31 cellular contexts compared by ENCODE assay signal in the genomic region with DNA sequence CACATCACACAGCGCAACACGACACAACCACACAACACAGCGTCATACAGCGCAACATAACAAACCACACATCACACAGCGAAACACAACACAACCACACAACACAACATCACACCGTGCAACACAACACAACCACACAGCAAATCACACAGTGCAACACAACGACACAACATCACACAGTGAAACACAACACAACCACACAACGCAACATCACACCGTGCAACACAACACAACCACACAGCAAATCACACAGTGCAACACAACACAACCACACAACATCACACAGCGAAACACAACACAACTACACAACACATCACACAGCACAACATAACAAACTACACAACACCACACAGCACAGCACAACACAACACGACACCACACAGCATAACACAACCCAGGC.
"Had no signal": no experiment of that assay in that cellular context is flagged by ENCODE, and none has a peak within 500 bp of the region (broad histone marks: within the 10 kb centered on the region; RNA-seq: fewer than 3 reads in every experiment).

No MANE protein-coding gene starts in this region.

- DNase-seq: activated CD4-positive, alpha-beta T cell treated with anti-CD3 and anti-CD28 coated beads for 36 hours; activated CD4-positive, CD25-positive, alpha-beta regulatory T cell; activated CD8-positive, alpha-beta memory T cell treated with anti-CD3 and anti-CD28 coated beads, Interleukin-2, amount 10 ng/mL, durations not matched to agents 7 days and 5 days; activated CD8-positive, alpha-beta T cell treated with anti-CD3 and anti-CD28 coated beads, Interleukin-2, amount 10 ng/mL, durations not matched to agents 7 days and 5 days; activated naive CD4-positive, alpha-beta T cell; activated naive CD8-positive, alpha-beta T cell treated with anti-CD3 and anti-CD28 coated beads for 36 hours; activated T-cell treated with anti-CD3 and anti-CD28 coated beads, Interleukin-2, amount 50 U/mL, for 48 hours; adrenal gland; aorta; body of pancreas; effector memory CD8-positive, alpha-beta T cell; hippocampal formation; kidney; left colon; naive B cell; posterior cingulate gyrus; right cardiac atrium; stimulated activated CD4-positive, alpha-beta T cell treated with anti-CD3 and anti-CD28 coated beads, Interleukin-12 subunit alpha, Interleukin-12 subunit beta, amount 100 ng/mL, for 4 hours; stimulated activated CD4-positive, alpha-beta T cell treated with anti-CD3 and anti-CD28 coated beads, Interleukin-4, amount 100 ng/mL, for 1 hour; stomach; T-helper 1 cell; tibial artery had no signal

- H3K4me3 Mint-ChIP-seq: activated CD4-positive, alpha-beta T cell treated with anti-CD3 and anti-CD28 coated beads for 36 hours; activated CD8-positive, alpha-beta memory T cell treated with anti-CD3 and anti-CD28 coated beads, Interleukin-2, amount 10 ng/mL, durations not matched to agents 7 days and 5 days; activated CD8-positive, alpha-beta T cell treated with anti-CD3 and anti-CD28 coated beads, Interleukin-2, amount 10 ng/mL, durations not matched to agents 7 days and 5 days; activated naive CD8-positive, alpha-beta T cell treated with anti-CD3 and anti-CD28 coated beads for 36 hours; effector memory CD8-positive, alpha-beta T cell; mesothelial cell of epicardium; naive B cell; neural crest cell; stimulated activated effector memory CD8-positive, alpha-beta T cell treated with anti-CD3 and anti-CD28 coated beads, Interleukin-12 subunit alpha, Interleukin-12 subunit beta, amount 100 ng/mL, for 72 hours; T-helper 2 cell treated with Interferon-gamma antibody and Interleukin-4, amounts not matched to agents 5 μg/mL and 100 μg/mL, for 36 hours had no signal

- H3K36me3 Mint-ChIP-seq: mesothelial cell of epicardium had no signal

- H3K4me1 Mint-ChIP-seq: activated CD8-positive, alpha-beta memory T cell treated with anti-CD3 and anti-CD28 coated beads, Interleukin-2, amount 10 ng/mL, durations not matched to agents 7 days and 5 days had no signal

- H3K27ac ChIP-seq: adrenal gland, body of pancreas, cardiac muscle cell, coronary artery, gastroesophageal sphincter, skin epidermis, stomach, tibial artery had no signal

- H3K4me1 ChIP-seq: adrenal gland, body of pancreas, stomach, tibial artery had no signal

- H3K9me3 Mint-ChIP-seq: activated naive CD8-positive, alpha-beta T cell treated with anti-CD3 and anti-CD28 coated beads for 36 hours; effector memory CD8-positive, alpha-beta T cell; stimulated activated effector memory CD8-positive, alpha-beta T cell treated with anti-CD3 and anti-CD28 coated beads, Interleukin-12 subunit alpha, Interleukin-12 subunit beta, amount 100 ng/mL, for 72 hours; T-helper 2 cell treated with Interferon-gamma antibody and Interleukin-4, amounts not matched to agents 5 μg/mL and 100 μg/mL, for 36 hours had no signal

- H3K36me3 ChIP-seq: adrenal gland, cardiac muscle cell, gastroesophageal sphincter, stomach, tibial artery had no signal

- FAIRE-seq: endothelial cell of umbilical vein, kidney had no signal

- ATAC-seq: activated CD4-positive, alpha-beta T cell treated with anti-CD3 and anti-CD28 coated beads for 36 hours; activated CD8-positive, alpha-beta memory T cell treated with anti-CD3 and anti-CD28 coated beads, Interleukin-2, amount 10 ng/mL, durations not matched to agents 7 days and 5 days; activated CD8-positive, alpha-beta T cell treated with anti-CD3 and anti-CD28 coated beads, Interleukin-2, amount 10 ng/mL, durations not matched to agents 7 days and 5 days; body of pancreas; effector memory CD8-positive, alpha-beta T cell; gastroesophageal sphincter; left colon; right cardiac atrium; stimulated activated effector memory CD8-positive, alpha-beta T cell treated with anti-CD3 and anti-CD28 coated beads, Interleukin-12 subunit alpha, Interleukin-12 subunit beta, amount 100 ng/mL, for 72 hours had no signal

- H3K4me3 ChIP-seq: adrenal gland, body of pancreas, cardiac muscle cell, coronary artery, gastroesophageal sphincter, skin epidermis, stomach, tibial artery had no signal

- H3K27me3 ChIP-seq: body of pancreas had no signal

- H3K27ac Mint-ChIP-seq: activated CD4-positive, alpha-beta T cell treated with anti-CD3 and anti-CD28 coated beads for 36 hours; activated CD8-positive, alpha-beta memory T cell treated with anti-CD3 and anti-CD28 coated beads, Interleukin-2, amount 10 ng/mL, durations not matched to agents 7 days and 5 days; activated CD8-positive, alpha-beta T cell treated with anti-CD3 and anti-CD28 coated beads, Interleukin-2, amount 10 ng/mL, durations not matched to agents 7 days and 5 days; activated naive CD8-positive, alpha-beta T cell treated with anti-CD3 and anti-CD28 coated beads for 36 hours; effector memory CD8-positive, alpha-beta T cell; mesothelial cell of epicardium; naive B cell; stimulated activated effector memory CD8-positive, alpha-beta T cell treated with anti-CD3 and anti-CD28 coated beads, Interleukin-12 subunit alpha, Interleukin-12 subunit beta, amount 100 ng/mL, for 72 hours; T-helper 2 cell treated with Interferon-gamma antibody and Interleukin-4, amounts not matched to agents 5 μg/mL and 100 μg/mL, for 36 hours had no signal

- H3K9me3 ChIP-seq: adrenal gland, body of pancreas, stomach, tibial artery had no signal
